In the genomic region with DNA sequence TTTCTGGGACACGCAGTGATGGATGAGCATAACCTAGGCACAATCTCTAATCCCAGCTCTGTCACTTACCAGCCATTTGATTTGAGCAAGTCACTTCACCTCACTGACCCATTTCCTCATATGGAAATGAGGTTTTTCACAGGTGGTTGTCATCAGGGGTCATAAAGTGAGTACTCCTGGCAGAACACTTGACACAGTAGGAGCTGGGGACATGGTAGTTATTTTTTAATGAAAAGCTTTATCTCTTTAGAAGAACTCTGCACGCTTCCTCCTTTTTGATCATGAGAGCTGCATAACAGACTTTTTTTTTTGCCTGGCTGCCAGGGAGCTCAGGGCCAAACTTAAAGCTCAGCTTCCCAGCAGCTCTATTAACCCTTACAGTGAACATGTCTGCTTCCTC, we compare ENCODE assay signal across 13 cellular contexts.
DNase-seq lines count a peak whose midpoint lies in the region; ATAC-seq and TF ChIP-seq lines count a peak whose summit lies in the region.
"Had no signal": no experiment of that assay in that cellular context is flagged by ENCODE, and none has a peak within 500 bp of the region (broad histone marks: within the 10 kb centered on the region; RNA-seq: fewer than 3 reads in every experiment).

No MANE protein-coding gene starts in this region.

- H3K27ac ChIP-seq in WERI-Rb-1 (peak overlapping the region; percentile 16; the same call in 1 of the 2 replicates), coronary artery (no peak overlapping the region)
- H3K27ac ChIP-seq: PC-9 had no signal

- DNase-seq in NCI-H446 (lab: John Stamatoyannopoulos, UW) (peak; percentile 65 to 77), NCI-H446 treated with DMSO at 0.1 percent for 48 hours (lab: John Stamatoyannopoulos, UW) (no peak), NCI-H69 (lab: John Stamatoyannopoulos, UW) (peak; percentile 71), WERI-Rb-1 (no peak), coronary artery (ENCODE audit: low spot score) (no peak), AML-193 (lab: John Stamatoyannopoulos, UW) (no peak)
- DNase-seq: NCI-H1092 treated with DMSO at 0.1 percent for 48 hours, NCI-H187, NCI-H526, PC-9, T-cell had no signal

- H3K27me3 ChIP-seq in WERI-Rb-1 (ENCODE audit: insufficient read depth, low read depth, severe bottlenecking) = no peaks in the 10 kb centered on the region

- H3K4me3 ChIP-seq in WERI-Rb-1 (ENCODE audit: low read depth, low read length) = no peak overlapping the region
- H3K4me3 ChIP-seq in coronary artery = no peak overlapping the region
- H3K4me3 ChIP-seq: PC-9 had no signal

- TF ChIP-seq CTCF in WERI-Rb-1 (IDR thresholded peaks at IDR 0.05; ENCODE audit: low read depth, low read length) = no peak
- no peak for TF ChIP-seq CTCF in coronary artery (IDR thresholded peaks at IDR 0.05)

- H3K9me3 ChIP-seq in WERI-Rb-1 (ENCODE audit: severe bottlenecking) = no peaks in the 10 kb centered on the region

- H3K36me3 ChIP-seq in WERI-Rb-1 = peaks cover 8% of the 10 kb centered on the region

- ATAC-seq in GM18517 (IDR thresholded peaks at IDR 0.05; ENCODE audit: unreplicated experiment) = no peak
- ATAC-seq: HCT116, T-cell had no signal

Comparison
In these comparisons a context has a peak if more than half of its experiments do, and no peak if none do; other contexts are left out.
1. DNase-seq: peak in NCI-H446 (2 of 2) and NCI-H69 (single experiment); none in NCI-H446 treated with DMSO at 0.1 percent for 48 hours (single experiment), WERI-Rb-1 (single experiment), coronary artery (single experiment) and AML-193 (0 of 2).